In the genomic region with DNA sequence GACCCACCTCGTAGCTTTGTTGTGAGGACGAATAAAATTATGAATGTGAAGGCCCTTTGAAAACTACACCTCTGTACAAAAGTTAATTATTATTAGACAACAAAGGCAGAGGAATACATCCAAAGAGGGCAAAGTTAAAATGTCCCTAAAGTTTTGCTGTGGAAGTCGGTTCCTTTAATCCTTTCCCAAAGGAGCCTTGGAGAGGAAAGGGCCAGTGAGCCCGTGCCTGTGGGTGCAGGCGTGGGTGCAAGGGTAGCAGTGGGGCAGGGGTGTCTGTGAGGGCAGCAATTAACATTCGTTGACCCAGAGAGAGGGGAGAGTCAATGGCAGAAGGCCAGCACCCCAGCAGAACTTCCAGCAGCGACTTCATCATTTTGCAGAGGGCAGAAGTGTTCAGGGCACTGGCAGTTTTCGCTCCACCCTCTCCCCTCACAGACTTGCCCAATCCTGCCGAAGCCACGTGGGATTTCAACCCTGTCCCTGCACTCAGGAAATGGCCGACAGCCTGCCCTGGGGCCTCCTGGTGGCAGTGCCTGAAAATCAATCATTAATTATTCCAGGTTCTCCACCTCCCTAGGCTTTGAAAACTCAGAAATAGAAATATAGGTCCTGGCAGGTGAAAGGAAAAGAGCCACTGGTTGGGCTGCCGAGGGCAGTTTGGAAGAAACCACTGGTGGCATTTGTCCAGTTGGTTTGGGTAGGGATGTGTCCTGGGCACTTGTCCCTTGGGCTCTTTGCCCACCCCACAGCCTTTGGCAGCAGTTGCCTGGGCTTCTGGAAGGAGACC, we compare ENCODE assay signal across 9 cellular contexts. TPM values are rescaled to one million over a fixed set of nuclear protein-coding genes. Genes with fewer than 3 reads are reported as not detected.
DNase-seq lines count a peak whose midpoint lies in the region; ATAC-seq, FAIRE-seq and TF ChIP-seq lines count a peak whose summit lies in the region.
"Had no signal": no experiment of that assay in that cellular context is flagged by ENCODE, and none has a peak within 500 bp of the region (broad histone marks: within the 10 kb centered on the region; RNA-seq: fewer than 3 reads in every experiment).

No MANE protein-coding gene starts in this region.

- no peak overlapping the region for H3K4ac ChIP-seq in neuronal stem cell (ENCODE audit: low read length)

- no peak overlapping the region for H2BK5ac ChIP-seq in neuronal stem cell (ENCODE audit: low read length)

- peak overlapping the region; percentile 30 to 61 for H3K27ac ChIP-seq in esophagus (ENCODE audit: low read depth in 2 of 2, low read length in 1 of 2)
- H3K27ac ChIP-seq in neuronal stem cell (replicated peaks; ENCODE audit: low read length) = no peak overlapping the region

- H2AFZ ChIP-seq in neuronal stem cell (ENCODE audit: low read length) = peak overlapping the region; percentile 69

- H3K79me1 ChIP-seq in neuronal stem cell (ENCODE audit: low read depth, low read length) = no peaks in the 10 kb centered on the region

- no peak overlapping the region for H3K14ac ChIP-seq in neuronal stem cell (ENCODE audit: low read length)

- H3K36me3 Mint-ChIP-seq in activated naive CD4-positive, alpha-beta T cell treated with anti-CD3 and anti-CD28 coated beads, Interleukin-2, amount 50 U/mL, for 72 hours = no peaks in the 10 kb centered on the region

- DNase-seq in Caki2 (ENCODE audit: low read depth) = peak; percentile 99
- peak; percentile 5 for DNase-seq in NCI-H460 (ENCODE audit: extremely low read depth, low read depth)
- no peak for DNase-seq in neuronal stem cell (ENCODE audit: low spot score)
- DNase-seq in activated naive CD4-positive, alpha-beta T cell treated with anti-CD3 and anti-CD28 coated beads, Interleukin-2, amount 50 U/mL, for 72 hours (ENCODE audit: low spot score in 2 of 2) = no peak
- no peak for DNase-seq in stimulated activated CD4-positive, alpha-beta T cell treated with anti-CD3 and anti-CD28 coated beads, Interleukin-4, amount 100 ng/mL, for 4 hours
- DNase-seq in D721Med (ENCODE audit: insufficient read length, low spot score) = no peak
- DNase-seq: T-helper 2 cell had no signal

- in situ Hi-C loops in Caki2 (cut with HindIII; ENCODE audit: low pct_unique_long_range_greater_than_20kb, low sequenced_read_pairs) = no loop called here

- H3K27ac Mint-ChIP-seq in activated naive CD4-positive, alpha-beta T cell treated with anti-CD3 and anti-CD28 coated beads, Interleukin-2, amount 50 U/mL, for 72 hours = no peak overlapping the region

- no peak overlapping the region for H4K91ac ChIP-seq in neuronal stem cell (ENCODE audit: low read depth, low read length, poor library complexity)

- H3K9me3 ChIP-seq in esophagus (ENCODE audit: control insufficient read depth in 2 of 2, insufficient read depth in 1 of 2, low read depth in 1 of 2, low read length in 1 of 2) (no peaks in the 10 kb centered on the region), neuronal stem cell (replicated peaks in 1 of 2; ENCODE audit: control insufficient read depth in 2 of 2, insufficient read depth in 1 of 2, low read depth in 1 of 2, low read length in 2 of 2) (peaks cover 0 to 6% of the 10 kb centered on the region in 2 donors)

- H3K9ac ChIP-seq in neuronal stem cell (ENCODE audit: low read depth, low read length, poor library complexity) = no peak overlapping the region

- no peak overlapping the region for H3K4me2 ChIP-seq in neuronal stem cell (ENCODE audit: insufficient read depth, low read length, poor library complexity, severe bottlenecking)

- no peaks in the 10 kb centered on the region for H3K9me3 Mint-ChIP-seq in activated naive CD4-positive, alpha-beta T cell treated with anti-CD3 and anti-CD28 coated beads, Interleukin-2, amount 50 U/mL, for 72 hours

- H4K8ac ChIP-seq in neuronal stem cell (ENCODE audit: low read depth, low read length) = no peak overlapping the region

- no peak overlapping the region for H3K23ac ChIP-seq in neuronal stem cell (ENCODE audit: low read depth, low read length, poor library complexity)

- H3K36me3 ChIP-seq in esophagus (ENCODE audit: control insufficient read depth in 2 of 2, insufficient read depth in 2 of 2, low read length in 1 of 2) (no peaks in the 10 kb centered on the region), neuronal stem cell (replicated peaks in 1 of 2; ENCODE audit: control insufficient read depth in 2 of 2, insufficient read depth in 2 of 2, low read length in 2 of 2) (no peaks in the 10 kb centered on the region)

- H2AK5ac ChIP-seq in neuronal stem cell (ENCODE audit: low read depth, low read length) = peak overlapping the region; percentile 30

- WGBS in esophagus, 2 donors = 42 to 46% methylated on average over 12 of the region's 12 CpGs
- no CpG with 5 or more reads among the region's 12 CpGs for WGBS in neuronal stem cell (ENCODE audit: extremely low coverage in 2 of 2, insufficient read length in 2 of 2, insufficient replicate concordance in 1 of 2), 2 donors

- H3K4me3 ChIP-seq in esophagus (ENCODE audit: low read depth in 1 of 2, low read length in 2 of 2) = no peak overlapping the region
- H3K4me3 ChIP-seq in neuronal stem cell (ENCODE audit: low read length in 2 of 2) = no peak overlapping the region

- peak overlapping the region; percentile 41 for H3K18ac ChIP-seq in neuronal stem cell (ENCODE audit: low read length)

- TF ChIP-seq CTCF in D721Med (IDR thresholded peaks at IDR 0.05; ENCODE audit: insufficient read depth, missing control alignments) = no peak

- peaks cover 5 to 8% of the 10 kb centered on the region in 2 donors for H3K4me1 ChIP-seq in esophagus (ENCODE audit: control insufficient read depth in 2 of 2, insufficient read depth in 2 of 2, low read length in 1 of 2)
- peaks cover 3 to 5% of the 10 kb centered on the region in 2 donors for H3K4me1 ChIP-seq in neuronal stem cell (ENCODE audit: control insufficient read depth in 2 of 2, insufficient read depth in 1 of 2, low read depth in 1 of 2, low read length in 2 of 2)

- no peak overlapping the region for H2BK15ac ChIP-seq in neuronal stem cell (ENCODE audit: low read length)

- FAIRE-seq in D721Med (lab: Jason Lieb, UNC) = no peak

- H3K27me3 ChIP-seq in esophagus (ENCODE audit: control insufficient read depth in 1 of 2, insufficient read depth in 2 of 2, low read length in 2 of 2) (peaks cover 0 to under 1% of the 10 kb centered on the region in 2 donors), neuronal stem cell (ENCODE audit: control insufficient read depth in 3 of 3, insufficient read depth in 3 of 3, low read depth in 1 of 3, low read length in 3 of 3) (peaks cover 0 to 24% (median 2%) of the 10 kb centered on the region in 3 experiments)

- H2BK12ac ChIP-seq in neuronal stem cell (ENCODE audit: low read length) = no peak overlapping the region

- no peak for ATAC-seq in activated naive CD4-positive, alpha-beta T cell treated with anti-CD3 and anti-CD28 coated beads, Interleukin-2, amount 50 U/mL, for 72 hours
- ATAC-seq in GM18873 (IDR thresholded peaks at IDR 0.05; ENCODE audit: low FRiP score, unreplicated experiment) = no peak

- no peak overlapping the region for H2BK120ac ChIP-seq in neuronal stem cell (ENCODE audit: low read depth, low read length)

RNA-seq across cellular contexts. Expression of a gene that starts 4.2 kb away (rescaled TPM):
- total RNA-seq in Caki2 (2014; rRNA removed; shearing (Covaris generic); ENCODE audit: low replicate concordance) = 50.7 and 89.7 TPM in 2 replicates
- total RNA-seq in NCI-H460 (2014; rRNA removed; shearing (Covaris generic)) = 1.0 and 1.4 TPM in 2 replicates
- 0.40 and 0.51 TPM in 2 replicates for polyA plus RNA-seq in NCI-H460 (2014; cell fraction: nucleus; rRNA removed)
- polyA plus RNA-seq in esophagus = 1 to 10 TPM in 1 of 2 donors, under 1 TPM in 1; 0.28 to 4.0 TPM
- 10.1 TPM for polyA plus RNA-seq in neuronal stem cell (2013, experiment 1 of 2)
- polyA plus RNA-seq in neuronal stem cell (2013, experiment 2 of 2) = 11.5 TPM
- 1 to 10 TPM in 1 of 2 donors, under 1 TPM in 1; 0.35 to 1.3 TPM for total RNA-seq in activated naive CD4-positive, alpha-beta T cell treated with anti-CD3 and anti-CD28 coated beads, Interleukin-2, amount 50 U/mL, for 72 hours

Comparison
In these comparisons a context has a peak if more than half of its experiments do, and no peak if none do; other contexts are left out.
1. DNase-seq: peak in Caki2 (single experiment) and NCI-H460 (single experiment); none in neuronal stem cell (single experiment), activated naive CD4-positive, alpha-beta T cell treated with anti-CD3 and anti-CD28 coated beads, Interleukin-2, amount 50 U/mL, for 72 hours (0 of 2), stimulated activated CD4-positive, alpha-beta T cell treated with anti-CD3 and anti-CD28 coated beads, Interleukin-4, amount 100 ng/mL, for 4 hours (0 of 2) and D721Med (single experiment).
2. RNA of a gene that starts 4.2 kb away (total RNA-seq): 50.7 to 89.7 TPM in Caki2; 1.0 to 1.4 TPM in NCI-H460 and 0.35 to 1.3 TPM in activated naive CD4-positive, alpha-beta T cell treated with anti-CD3 and anti-CD28 coated beads, Interleukin-2, amount 50 U/mL, for 72 hours; every median in the first group is over 10 times any median in the second.